ENCODE assay signal across 15 cellular contexts in genomic region chr2:176089843-176090395, GRCh38. TPM values are rescaled to one million over a fixed set of nuclear protein-coding genes. Genes with fewer than 3 reads are reported as not detected.
DNase-seq lines count a peak whose midpoint lies in the region; ATAC-seq and TF ChIP-seq lines count a peak whose summit lies in the region.
"Had no signal": no experiment of that assay in that cellular context is flagged by ENCODE, and none has a peak within 500 bp of the region (broad histone marks: within the 10 kb centered on the region; RNA-seq: fewer than 3 reads in every experiment).

No MANE protein-coding gene starts in this region.

- H3K4me2 ChIP-seq in GM23338: no peak overlapping the region
- peak overlapping the region; percentile 88 for H3K4me2 ChIP-seq in hepatocyte
- H3K4me2 ChIP-seq: A549 had no signal

- H3K4me1 Mint-ChIP-seq in GM23338: peaks cover 27% of the 10 kb centered on the region

- peaks cover 95% of the 10 kb centered on the region for H3K27me3 Mint-ChIP-seq in GM23338 (ENCODE audit: insufficient read depth, low read depth, poor library complexity)

- H3K4me1 ChIP-seq in GM23338 (ENCODE audit: insufficient read depth) (peaks cover 54% of the 10 kb centered on the region), hepatocyte (ENCODE audit: insufficient read depth) (peaks cover 9% of the 10 kb centered on the region), sigmoid colon (peaks cover 0 to 56% (median 51%) of the 10 kb centered on the region in 4 donors), adrenal gland (replicated peaks in 1 of 2) (peaks cover 4 to 17% of the 10 kb centered on the region in 2 donors)

- no peaks in the 10 kb centered on the region for H3K36me3 ChIP-seq in GM23338 (ENCODE audit: insufficient read depth)
- H3K36me3 ChIP-seq in hepatocyte (replicated peaks; ENCODE audit: insufficient read depth, low read depth): no peaks in the 10 kb centered on the region
- no peaks in the 10 kb centered on the region for H3K36me3 ChIP-seq in sigmoid colon
- peaks cover 4% of the 10 kb centered on the region; the same call in 1 of the 2 replicates for H3K36me3 ChIP-seq in MG63
- no peaks in the 10 kb centered on the region for H3K36me3 ChIP-seq in adrenal gland (replicated peaks in 1 of 2)

- no peaks in the 10 kb centered on the region for H3K9me3 ChIP-seq in hepatocyte (ENCODE audit: low read depth)
- H3K9me3 ChIP-seq in sigmoid colon: no peaks in the 10 kb centered on the region
- no peaks in the 10 kb centered on the region for H3K9me3 ChIP-seq in MG63
- no peaks in the 10 kb centered on the region for H3K9me3 ChIP-seq in adrenal gland (replicated peaks in 1 of 3)
- H3K9me3 ChIP-seq: A549, Caco-2 had no signal

- H3K9me2 ChIP-seq in GM23338 (ENCODE audit: insufficient read depth): no peaks in the 10 kb centered on the region
- no peaks in the 10 kb centered on the region for H3K9me2 ChIP-seq in hepatocyte (replicated peaks; ENCODE audit: insufficient read depth)

- H3K4me3 ChIP-seq in GM23338 (no peak overlapping the region), hepatocyte (no peak overlapping the region), sigmoid colon (no peak overlapping the region), MG63 (no peak overlapping the region), adrenal gland (no peak overlapping the region)
- H3K4me3 ChIP-seq: A549 had no signal

- TF ChIP-seq CTCF in GM23338 (conservative IDR thresholded peaks at IDR 0.05; ENCODE audit: low read depth in 2 of 2) (no peak), hepatocyte (IDR thresholded peaks at IDR 0.05; ENCODE audit: poor library complexity) (no peak), sigmoid colon (IDR thresholded peaks at IDR 0.05) (no peak), RWPE1 (conservative IDR thresholded peaks at IDR 0.05; ENCODE audit: low read depth) (no peak), adrenal gland (IDR thresholded peaks at IDR 0.05) (no peak)

- intact Hi-C loops in sigmoid colon (cut with DNase I): loop anchor here (5.0 kb wide), 2 partner anchors 908 to 978 kb away; partner anchors contain the start of gene ATP5MC3
- intact Hi-C loops in adrenal gland (cut with DNase I): loop anchor here (5.0 to 10.0 kb wide), 3 partner anchors 405 to 835 kb away; no protein-coding TSS in a partner anchor

- TF ChIP-seq EP300 in sigmoid colon (IDR thresholded peaks at IDR 0.05): no peak

- no peaks in the 10 kb centered on the region; the same call in 2 of the 3 replicates for H3K36me3 Mint-ChIP-seq in GM23338 (ENCODE audit: low read depth)

- H2AFZ ChIP-seq in GM23338: no peak overlapping the region
- no peak overlapping the region for H2AFZ ChIP-seq in hepatocyte

- H3K27me3 ChIP-seq in GM23338 (ENCODE audit: insufficient read depth): peaks cover 99% of the 10 kb centered on the region
- H3K27me3 ChIP-seq in hepatocyte: peaks cover 95% of the 10 kb centered on the region
- peaks cover 11 to 94% (median 30%) of the 10 kb centered on the region in 3 donors for H3K27me3 ChIP-seq in sigmoid colon
- peaks cover 30% of the 10 kb centered on the region for H3K27me3 ChIP-seq in MG63
- peaks cover 96% of the 10 kb centered on the region for H3K27me3 ChIP-seq in adrenal gland

- H4K20me1 ChIP-seq in GM23338 (replicated peaks; ENCODE audit: insufficient read depth) (peaks cover 42% of the 10 kb centered on the region), hepatocyte (ENCODE audit: insufficient read depth, poor library complexity, severe bottlenecking) (peaks cover 14% of the 10 kb centered on the region)

- no peak for TF ChIP-seq POLR2A in sigmoid colon (IDR thresholded peaks at IDR 0.05)
- TF ChIP-seq POLR2A in adrenal gland (IDR thresholded peaks at IDR 0.05): no peak

- CTCF ChIA-PET in RWPE1 (lab: Yijun Ruan, JAX): interaction anchor here (0.6 to 0.7 kb wide), 2 partner anchors 10 to 247 kb away, joined by 3 read pairs; no protein-coding TSS in a partner anchor

- H3K9me3 Mint-ChIP-seq in GM23338: peaks cover 7% of the 10 kb centered on the region; the same call in 2 of the 3 replicates

- H3K79me2 ChIP-seq in GM23338 (replicated peaks; ENCODE audit: insufficient read depth) (no peaks in the 10 kb centered on the region), hepatocyte (peaks cover 61% of the 10 kb centered on the region)

- H3F3A ChIP-seq in GM23338 (replicated peaks; ENCODE audit: low read depth): peaks cover 51% of the 10 kb centered on the region

- H3K27ac ChIP-seq in GM23338 (ENCODE audit: low read depth): no peak overlapping the region
- no peak overlapping the region for H3K27ac ChIP-seq in hepatocyte
- H3K27ac ChIP-seq in sigmoid colon: peak overlapping the region in 3 of 4 donors; percentile 92 to 96 (median 94)
- no peak overlapping the region for H3K27ac ChIP-seq in RWPE1
- H3K27ac ChIP-seq in adrenal gland: no peak overlapping the region
- H3K27ac ChIP-seq: A549, C4-2B had no signal

- POLR2A ChIA-PET in RWPE1 (lab: Yijun Ruan, JAX; ENCODE audit: low non-redundant PET): no interaction called here

- ATAC-seq in GM23338: no peak
- ATAC-seq: A549 had no signal

- no peak overlapping the region for H3K27ac Mint-ChIP-seq in GM23338
- H3K27ac Mint-ChIP-seq: CD4-positive, alpha-beta T cell had no signal

- peak; percentile 24 for DNase-seq in 8988T
- peak; percentile 13 for DNase-seq in GM23338 (ENCODE audit: low spot score)
- no peak for DNase-seq in hepatocyte (ENCODE audit: low spot score)
- no peak for DNase-seq in sigmoid colon
- no peak for DNase-seq in MG63
- DNase-seq in RWPE1 (ENCODE audit: low spot score): no peak
- no peak for DNase-seq in adrenal gland
- DNase-seq: AML-193; Caco-2; CD4-positive, alpha-beta T cell; HCEC 1CT had no signal

- no peak overlapping the region for H3K4me3 Mint-ChIP-seq in GM23338
- H3K4me3 Mint-ChIP-seq: CD4-positive, alpha-beta T cell had no signal

TF ChIP-seq in GM23338, 12 proteins besides CTCF, POLR2A, EP300 and RAD21:
- TF ChIP-seq JUNB (IDR thresholded peaks at IDR 0.05; ENCODE audit: unreplicated experiment) (no peak), POLR2AphosphoS5 (IDR thresholded peaks at IDR 0.05; ENCODE audit: low read depth) (no peak), ZNF331 (CRISPR knock-in tag; IDR thresholded peaks at IDR 0.05; ENCODE audit: low read depth) (no peak), ETS1 (IDR thresholded peaks at IDR 0.05) (no peak), STAT1 (IDR thresholded peaks at IDR 0.05; ENCODE audit: unreplicated experiment) (no peak), NANOG (IDR thresholded peaks at IDR 0.05; ENCODE audit: borderline replicate concordance) (no peak), CREB1 (CRISPR knock-in tag; IDR thresholded peaks at IDR 0.05; ENCODE audit: low read depth) (no peak)

RNA-seq across cellular contexts. Expression of gene HOXD13, which starts 2.6 kb away (rescaled TPM):
- 0.47 TPM in 1 of 2 replicates, not detected in the other for total RNA-seq in GM23338 (2014; rRNA removed; shearing (Covaris generic))
- polyA plus RNA-seq in GM23338 (2016; fragmentation: Nextera tagmentation; extraction: Ambion mirVana): not detected in 2 replicates
- 33.9 and 37.2 TPM in 2 replicates for total RNA-seq in hepatocyte
- 19.3 and 24.7 TPM in 2 replicates for polyA plus RNA-seq in hepatocyte
- 10 to 100 TPM; 18.7 to 48.9 (median 34.1) TPM for total RNA-seq in sigmoid colon
- 1 to 10 TPM in 2 of 3 donors, not detected in 1; 2.3 to 2.4 TPM for polyA plus RNA-seq in sigmoid colon
- total RNA-seq in MG63 (2014; rRNA removed; shearing (Covaris generic); ENCODE audit: low replicate concordance): 3.4 and 5.4 TPM in 2 replicates
- total RNA-seq in adrenal gland: not detected
- not detected for polyA plus RNA-seq in adrenal gland
- total RNA-seq: Caco-2; CD4-positive, alpha-beta T cell had no signal

RNA-seq across cellular contexts. Expression of gene EVX2, which starts 6.2 kb away (rescaled TPM):
- 0.03 and 0.04 TPM in 2 replicates for total RNA-seq in GM23338 (2014; rRNA removed; shearing (Covaris generic))
- polyA plus RNA-seq in GM23338 (2016; fragmentation: Nextera tagmentation; extraction: Ambion mirVana) (not detected in 2 replicates), hepatocyte (1.3 and 1.7 TPM in 2 replicates), sigmoid colon (under 1 TPM in 1 of 3 donors, not detected in 2; 0.07 TPM), adrenal gland (not detected)
- total RNA-seq in hepatocyte (3.5 and 3.7 TPM in 2 replicates), sigmoid colon (1 to 10 TPM; 1.2 to 4.6 (median 2.1) TPM), adrenal gland (not detected)
- total RNA-seq in MG63 (2014; rRNA removed; shearing (Covaris generic); ENCODE audit: low replicate concordance): not detected in 2 replicates
- total RNA-seq: Caco-2; CD4-positive, alpha-beta T cell had no signal
- polyA plus RNA-seq: BJ had no signal

RNA-seq across cellular contexts. Expression of gene HOXD12, which starts 9.7 kb away (rescaled TPM):
- not detected in 2 replicates for total RNA-seq in GM23338 (2014; rRNA removed; shearing (Covaris generic))
- polyA plus RNA-seq in GM23338 (2016; fragmentation: Nextera tagmentation; extraction: Ambion mirVana): not detected in 2 replicates
- 17.9 and 29.0 TPM in 2 replicates for total RNA-seq in hepatocyte
- 3.1 and 3.3 TPM in 2 replicates for polyA plus RNA-seq in hepatocyte
- total RNA-seq in sigmoid colon: 1 to 10 TPM in 3 of 4 donors, not detected in 1; 1.3 to 1.8 (median 1.7) TPM
- polyA plus RNA-seq in sigmoid colon: under 1 TPM in 1 of 3 donors, not detected in 2; 0.15 TPM
- not detected in 2 replicates for total RNA-seq in MG63 (2014; rRNA removed; shearing (Covaris generic); ENCODE audit: low replicate concordance)
- total RNA-seq in adrenal gland: not detected
- polyA plus RNA-seq in adrenal gland: not detected
- total RNA-seq: Caco-2; CD4-positive, alpha-beta T cell had no signal
- polyA plus RNA-seq: A549, BJ had no signal

RNA-seq across cellular contexts. Expression of gene HOXD11, which starts 17.2 kb away (rescaled TPM):
- total RNA-seq in GM23338 (2014; rRNA removed; shearing (Covaris generic)): not detected in 2 replicates
- polyA plus RNA-seq in GM23338 (2016; fragmentation: Nextera tagmentation; extraction: Ambion mirVana) (not detected in 2 replicates), hepatocyte (9.9 and 11.5 TPM in 2 replicates), sigmoid colon (1 to 10 TPM in 2 of 3 donors, under 1 TPM in 1; 0.69 to 3.6 (median 2.1) TPM), adrenal gland (not detected)
- total RNA-seq in hepatocyte (5.7 and 6.3 TPM in 2 replicates), sigmoid colon (10 to 100 TPM; 18.3 to 39.3 (median 24.9) TPM), adrenal gland (not detected)
- total RNA-seq in MG63 (2014; rRNA removed; shearing (Covaris generic); ENCODE audit: low replicate concordance): 3.6 and 9.7 TPM in 2 replicates
- total RNA-seq: Caco-2; CD4-positive, alpha-beta T cell; HT-29 had no signal

RNA-seq across cellular contexts. Expression of gene HOXD10, which starts 26.7 kb away (rescaled TPM):
- total RNA-seq in GM23338 (2014; rRNA removed; shearing (Covaris generic)): not detected in 2 replicates
- polyA plus RNA-seq in GM23338 (2016; fragmentation: Nextera tagmentation; extraction: Ambion mirVana) (not detected in 2 replicates), hepatocyte (5.1 and 9.9 TPM in 2 replicates), sigmoid colon (1 to 10 TPM in 2 of 3 donors, under 1 TPM in 1; 0.23 to 2.4 (median 1.5) TPM), adrenal gland (under 1 TPM in 1 of 3 donors, not detected in 2; 0.11 TPM)
- total RNA-seq in hepatocyte (8.5 and 11.7 TPM in 2 replicates), sigmoid colon (10 to 100 TPM; 10.7 to 46.0 (median 17.9) TPM), adrenal gland (under 1 TPM in 2 of 8 donors, not detected in 6; 0.14 to 0.23 TPM)
- total RNA-seq in MG63 (2014; rRNA removed; shearing (Covaris generic); ENCODE audit: low replicate concordance): 3.8 and 4.8 TPM in 2 replicates
- total RNA-seq: Caco-2; CD4-positive, alpha-beta T cell; HT-29 had no signal

Comparison
In these comparisons a context has a peak if more than half of its experiments do, and no peak if none do; other contexts are left out.
1. DNase-seq: peak in 8988T (single experiment) and GM23338 (single experiment); none in hepatocyte (single experiment), sigmoid colon (single experiment), MG63 (single experiment), RWPE1 (single experiment) and adrenal gland (0 of 7).
2. H3K27ac ChIP-seq: peak in sigmoid colon (3 of 4); none in GM23338 (single experiment), hepatocyte (single experiment), RWPE1 (single experiment) and adrenal gland (0 of 5).